Comparison of ENCODE assay signal across 9 cellular contexts in the genomic region with DNA sequence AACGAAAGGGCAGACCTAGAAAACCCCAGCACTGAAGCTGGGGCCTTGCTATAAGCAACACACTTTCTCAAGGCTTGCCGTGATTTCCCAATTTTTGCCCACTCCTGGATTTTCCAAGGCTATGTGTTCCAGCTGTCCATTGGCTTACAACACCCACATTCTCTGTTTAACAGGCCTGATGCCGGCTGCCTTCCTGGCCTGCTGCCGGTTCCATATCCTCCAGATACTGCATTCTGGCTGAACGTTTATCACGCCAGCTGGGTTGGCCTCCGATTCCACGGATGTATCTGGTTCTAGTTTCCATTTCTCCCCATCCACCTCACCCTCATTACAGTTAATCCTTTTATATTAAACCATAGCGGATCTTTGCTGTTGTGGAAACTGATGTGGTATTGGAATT. TPM values are rescaled to one million over a fixed set of nuclear protein-coding genes. Genes with fewer than 3 reads are reported as not detected.
DNase-seq lines count a peak whose midpoint lies in the region; ATAC-seq lines count a peak whose summit lies in the region.
"Had no signal": no experiment of that assay in that cellular context is flagged by ENCODE, and none has a peak within 500 bp of the region (broad histone marks: within the 10 kb centered on the region; RNA-seq: fewer than 3 reads in every experiment).

No MANE protein-coding gene starts in this region.

- peak overlapping the region; percentile 54 for H3K27ac ChIP-seq in naive thymus-derived CD4-positive, alpha-beta T cell (ENCODE audit: low read depth, low read length)
- H3K27ac ChIP-seq in aorta (ENCODE audit: low read depth in 1 of 2, low read length in 2 of 2): peak overlapping the region; percentile 21 to 71

- DNase-seq in activated naive CD8-positive, alpha-beta T cell treated with anti-CD3 and anti-CD28 coated beads for 36 hours: no peak
- DNase-seq in fibroblast of gingiva (ENCODE audit: low read depth): peak; percentile 90
- DNase-seq in naive thymus-derived CD4-positive, alpha-beta T cell: no peak
- no peak for DNase-seq in aorta
- no peak for DNase-seq in HUDEP-2 (lab: John Stamatoyannopoulos, UW; ENCODE audit: unreplicated experiment in 76 of 76)
- DNase-seq in stimulated activated CD4-positive, alpha-beta T cell treated with anti-CD3 and anti-CD28 coated beads, Interleukin-2, amount 100 ng/mL, for 48 hours: no peak
- DNase-seq: activated CD8-positive, alpha-beta memory T cell treated with anti-CD3 and anti-CD28 coated beads, Interleukin-2, amount 50 U/mL, for 48 hours had no signal

- H3K4me3 ChIP-seq in naive thymus-derived CD4-positive, alpha-beta T cell (ENCODE audit: low read length): no peak overlapping the region
- H3K4me3 ChIP-seq in aorta (ENCODE audit: low read length in 2 of 2): no peak overlapping the region

- no peak for ATAC-seq in naive thymus-derived CD4-positive, alpha-beta T cell
- no peak for ATAC-seq in aorta (ENCODE audit: low FRiP score)
- no peak for ATAC-seq in HG03521 (IDR thresholded peaks at IDR 0.05; ENCODE audit: unreplicated experiment)

- no peaks in the 10 kb centered on the region for H3K36me3 Mint-ChIP-seq in activated naive CD8-positive, alpha-beta T cell
- H3K36me3 Mint-ChIP-seq in activated naive CD8-positive, alpha-beta T cell treated with anti-CD3 and anti-CD28 coated beads for 36 hours: peaks cover 9% of the 10 kb centered on the region
- peaks cover 0 to 8% (median 0%) of the 10 kb centered on the region in 5 donors for H3K36me3 Mint-ChIP-seq in naive thymus-derived CD4-positive, alpha-beta T cell

- H3K27ac Mint-ChIP-seq in activated naive CD8-positive, alpha-beta T cell: peak overlapping the region; percentile 66
- no peak overlapping the region for H3K27ac Mint-ChIP-seq in activated naive CD8-positive, alpha-beta T cell treated with anti-CD3 and anti-CD28 coated beads for 36 hours
- peak overlapping the region in 8 of 9 donors; percentile 71 to 97 (median 88) for H3K27ac Mint-ChIP-seq in naive thymus-derived CD4-positive, alpha-beta T cell

- intact Hi-C loops in naive thymus-derived CD4-positive, alpha-beta T cell (cut with micrococcal nuclease): loop anchor here (5.0 to 10.0 kb wide), 2 partner anchors 417 to 419 kb away; a partner anchor contains a TSS
- intact Hi-C loops in aorta (cut with DNase I): loop anchor here (5.0 to 10.0 kb wide), 3 partner anchors 67 to 81 kb away; no protein-coding TSS in a partner anchor

- peaks cover 9 to 26% of the 10 kb centered on the region in 2 donors for H3K4me1 ChIP-seq in naive thymus-derived CD4-positive, alpha-beta T cell (ENCODE audit: control insufficient read depth in 2 of 2, insufficient read depth in 2 of 2, low read length in 2 of 2)
- peaks cover 11 to 12% of the 10 kb centered on the region in 2 donors for H3K4me1 ChIP-seq in aorta (ENCODE audit: control insufficient read depth in 1 of 2, insufficient read depth in 2 of 2, low read length in 2 of 2)

- H3K27me3 ChIP-seq in naive thymus-derived CD4-positive, alpha-beta T cell (ENCODE audit: control insufficient read depth in 2 of 2, insufficient read depth in 2 of 2, low read length in 2 of 2): no peaks in the 10 kb centered on the region
- H3K27me3 ChIP-seq in aorta (ENCODE audit: control insufficient read depth in 1 of 2, insufficient read depth in 2 of 2, low read length in 1 of 2): no peaks in the 10 kb centered on the region

- no peaks in the 10 kb centered on the region for H3K9me3 Mint-ChIP-seq in activated naive CD8-positive, alpha-beta T cell (ENCODE audit: low read depth)
- H3K9me3 Mint-ChIP-seq in activated naive CD8-positive, alpha-beta T cell treated with anti-CD3 and anti-CD28 coated beads for 36 hours: no peaks in the 10 kb centered on the region
- no peaks in the 10 kb centered on the region for H3K9me3 Mint-ChIP-seq in naive thymus-derived CD4-positive, alpha-beta T cell

- H3K36me3 ChIP-seq in naive thymus-derived CD4-positive, alpha-beta T cell (ENCODE audit: control insufficient read depth in 2 of 3, insufficient read depth in 3 of 3, low read length in 3 of 3): peaks cover 0 to 5% (median 0%) of the 10 kb centered on the region in 3 experiments
- H3K36me3 ChIP-seq in aorta (ENCODE audit: control insufficient read depth in 1 of 2, insufficient read depth in 2 of 2, low read length in 1 of 2): no peaks in the 10 kb centered on the region

- WGBS in aorta, 2 donors: 37 to 38% methylated on average over 9 of the region's 9 CpGs

- no peaks in the 10 kb centered on the region for H3K9me3 ChIP-seq in naive thymus-derived CD4-positive, alpha-beta T cell (ENCODE audit: control insufficient read depth in 2 of 3, low read length in 3 of 3)
- H3K9me3 ChIP-seq in aorta (ENCODE audit: control insufficient read depth, low read length): no peaks in the 10 kb centered on the region

- H3K4me1 Mint-ChIP-seq in activated naive CD8-positive, alpha-beta T cell (ENCODE audit: low read depth): peaks cover 49% of the 10 kb centered on the region
- H3K4me1 Mint-ChIP-seq in activated naive CD8-positive, alpha-beta T cell treated with anti-CD3 and anti-CD28 coated beads for 36 hours: peaks cover 58% of the 10 kb centered on the region
- H3K4me1 Mint-ChIP-seq in naive thymus-derived CD4-positive, alpha-beta T cell: peaks cover 32 to 70% (median 51%) of the 10 kb centered on the region in 7 donors

- POLR2A ChIA-PET in naive thymus-derived CD4-positive, alpha-beta T cell (lab: Charles Lee): interaction anchor here (1.0 to 5.3 kb wide), 10 partner anchors 12 to 96 kb away, joined by 3 to 104 read pairs (median 18); a partner anchor contains a TSS

- CTCF ChIA-PET in naive thymus-derived CD4-positive, alpha-beta T cell (lab: Charles Lee): interaction anchor here (0.7 to 4.5 kb wide), 18 partner anchors 9 to 107 kb away, joined by 3 to 114 read pairs (median 8); a partner anchor contains a TSS

- H3K27me3 Mint-ChIP-seq in activated naive CD8-positive, alpha-beta T cell: no peaks in the 10 kb centered on the region
- H3K27me3 Mint-ChIP-seq in activated naive CD8-positive, alpha-beta T cell treated with anti-CD3 and anti-CD28 coated beads for 36 hours: no peaks in the 10 kb centered on the region
- no peaks in the 10 kb centered on the region for H3K27me3 Mint-ChIP-seq in naive thymus-derived CD4-positive, alpha-beta T cell

- H3K4me3 Mint-ChIP-seq in activated naive CD8-positive, alpha-beta T cell: no peak overlapping the region
- no peak overlapping the region for H3K4me3 Mint-ChIP-seq in activated naive CD8-positive, alpha-beta T cell treated with anti-CD3 and anti-CD28 coated beads for 36 hours
- H3K4me3 Mint-ChIP-seq in naive thymus-derived CD4-positive, alpha-beta T cell: peak overlapping the region in 2 of 10 donors; percentile 51 to 55

RNA-seq across cellular contexts. Expression of a gene that starts 1.9 kb away (rescaled TPM):
- 10 to 100 TPM; 31.0 to 37.4 TPM for total RNA-seq in activated naive CD8-positive, alpha-beta T cell treated with anti-CD3 and anti-CD28 coated beads for 36 hours
- 100 to 1,000 TPM in 4 of 5 experiments, 10 to 100 TPM in 1; 80.8 to 114 (median 112) TPM for total RNA-seq in naive thymus-derived CD4-positive, alpha-beta T cell
- 10 to 100 TPM; 11.2 to 12.2 TPM for polyA plus RNA-seq in naive thymus-derived CD4-positive, alpha-beta T cell
- total RNA-seq in aorta: 10 to 100 TPM; 72.8 to 96.4 TPM
- 1 to 10 TPM; 3.4 to 7.9 TPM for polyA plus RNA-seq in aorta
